21 cellular contexts compared by ENCODE assay signal in the genomic region with DNA sequence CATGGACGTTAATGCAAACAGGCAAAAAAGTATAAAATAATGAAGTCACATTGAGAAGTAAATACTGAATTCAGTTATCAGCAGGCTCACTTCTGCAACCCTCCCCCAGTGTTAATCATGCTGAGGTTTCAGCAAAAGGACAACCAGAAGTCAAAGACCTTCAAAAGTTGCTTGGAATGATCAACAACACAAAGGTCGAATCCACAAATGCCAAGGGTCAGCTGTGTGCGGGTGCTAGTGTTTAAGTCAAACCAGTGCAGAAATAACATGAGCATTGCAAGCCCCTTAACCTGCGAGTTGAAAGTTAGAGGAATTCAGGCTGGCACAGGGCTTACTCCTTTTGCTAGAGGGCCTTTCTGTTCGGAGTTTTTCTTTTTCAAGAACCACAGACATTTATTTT.
A peak's percentile ranks its signal among the peaks of the same experiment; 100 is the strongest.
DNase-seq lines count a peak whose midpoint lies in the region; ATAC-seq, FAIRE-seq and TF ChIP-seq lines count a peak whose summit lies in the region.
"Had no signal": no experiment of that assay in that cellular context is flagged by ENCODE, and none has a peak within 500 bp of the region (broad histone marks: within the 10 kb centered on the region; RNA-seq: fewer than 3 reads in every experiment).

No MANE protein-coding gene starts in this region.

- no peak for TF ChIP-seq POLR2A in HepG2 (IDR thresholded peaks at IDR 0.05; ENCODE audit: insufficient read depth in 1 of 2, low read depth in 2 of 2, low read length in 2 of 2)

- peaks cover 6% of the 10 kb centered on the region for H3K27me3 Mint-ChIP-seq in WTC11 (ENCODE audit: low read depth)
- H3K27me3 Mint-ChIP-seq: B cell; CD4-positive, alpha-beta T cell had no signal

- no TSS peak for BruUV-seq in HepG2 (replicated peaks; lab: Mats Ljungman, UMichigan)

- peaks cover 46% of the 10 kb centered on the region for H3K4me1 Mint-ChIP-seq in WTC11
- H3K4me1 Mint-ChIP-seq: B cell had no signal

- H3K9ac ChIP-seq in liver (ENCODE audit: low read depth in 1 of 2, low read length in 2 of 2) (no peak overlapping the region), HepG2 (ENCODE audit: insufficient read depth, low read depth, low read length) (no peak overlapping the region)
- H3K9ac ChIP-seq: BLaER1 treated with 17β-estradiol and CSF1 and Interleukin-3, amounts not matched to agents 10 nM and 100 nM had no signal

- H3K4me2 ChIP-seq in HepG2 (ENCODE audit: low read depth, low read length) = no peak overlapping the region
- H3K4me2 ChIP-seq: A549; BLaER1 treated with 17β-estradiol and CSF1 and Interleukin-3, amounts not matched to agents 10 nM and 100 nM had no signal

- TF ChIP-seq RAD21 in liver (IDR thresholded peaks at IDR 0.05) (no peak), HepG2 (CRISPR knock-in tag; IDR thresholded peaks at IDR 0.05) (no peak)

- intact Hi-C loops in HepG2 (cut with micrococcal nuclease; ENCODE audit: unreplicated experiment) = no loop called here

- no peak for TF ChIP-seq CTCF in liver (IDR thresholded peaks at IDR 0.05; ENCODE audit: low read depth, low read length, missing input control)
- no peak for TF ChIP-seq CTCF in HepG2 (CRISPR knock-in tag; IDR thresholded peaks at IDR 0.05)
- no peak for TF ChIP-seq CTCF in WTC11 (IDR thresholded peaks at IDR 0.05)

- no peak overlapping the region for H3K4me3 ChIP-seq in liver (ENCODE audit: low read depth in 1 of 3, low read length in 3 of 3)
- H3K4me3 ChIP-seq in HepG2 (replicated peaks in 1 of 3; ENCODE audit: insufficient read depth in 1 of 3, low read depth in 2 of 3, low read length in 3 of 3) = no peak overlapping the region
- H3K4me3 ChIP-seq: A549; BLaER1 treated with 17β-estradiol and CSF1 and Interleukin-3, amounts not matched to agents 10 nM and 100 nM had no signal

- no peaks in the 10 kb centered on the region for H3K79me2 ChIP-seq in HepG2 (ENCODE audit: insufficient read depth, low read length)

- in situ Hi-C loops in HepG2 (cut with HindIII; ENCODE audit: extremely low pct_ligation_motif_present, low pct_unique_long_range_greater_than_20kb) = no loop called here

- no peaks in the 10 kb centered on the region for H4K20me1 ChIP-seq in HepG2 (ENCODE audit: insufficient read depth, low read length)
- H4K20me1 ChIP-seq: BLaER1 treated with 17β-estradiol and CSF1 and Interleukin-3, amounts not matched to agents 10 nM and 100 nM had no signal

- POLR2A ChIA-PET in HepG2 (lab: Yijun Ruan, JAX) (no interaction called here), WTC11 (lab: Charles Lee) (no interaction called here)

- FAIRE-seq in HepG2 (lab: Jason Lieb, UNC) = no peak
- FAIRE-seq: A549, D721Med, G401.6, GM12891, GM19239 had no signal

- CTCF ChIA-PET in HepG2 (lab: Yijun Ruan, JAX; ENCODE audit: low intra/inter-chr PET ratio, low total read pairs) = no interaction called here
- CTCF ChIA-PET in WTC11 (lab: Charles Lee) = no interaction called here

- H3K36me3 ChIP-seq in liver (ENCODE audit: control insufficient read depth in 4 of 4, insufficient read depth in 3 of 4, low read depth in 1 of 4, low read length in 3 of 4) = no peaks in the 10 kb centered on the region
- no peaks in the 10 kb centered on the region for H3K36me3 ChIP-seq in HepG2 (replicated peaks in 1 of 2; ENCODE audit: control insufficient read depth in 1 of 2, insufficient read depth in 2 of 2, low read length in 2 of 2)
- H3K36me3 ChIP-seq: BLaER1 treated with 17β-estradiol and CSF1 and Interleukin-3, amounts not matched to agents 10 nM and 100 nM had no signal

- TF ChIP-seq EP300 in HepG2 (IDR thresholded peaks at IDR 0.05; ENCODE audit: low read depth in 2 of 2, low read length in 2 of 2) (no peak), HepG2 (CRISPR knock-in tag; IDR thresholded peaks at IDR 0.05; ENCODE audit: borderline replicate concordance) (no peak)

- H3K27ac Mint-ChIP-seq in WTC11 = no peak overlapping the region
- H3K27ac Mint-ChIP-seq: B cell; CD4-positive, alpha-beta T cell; CD8-positive, alpha-beta T cell had no signal

- WGBS in liver = 47% methylated on average over 5 of the region's 5 CpGs
- 14% methylated on average over 5 of the region's 5 CpGs for WGBS in HepG2 (ENCODE audit: low lambda C conversion rate)

- no peak for ATAC-seq in HepG2
- peak; percentile 64 for ATAC-seq in WTC11
- ATAC-seq: A549; CD8-positive, alpha-beta T cell had no signal

- H2AFZ ChIP-seq in HepG2 (ENCODE audit: low read length) = no peak overlapping the region

- H3K4me1 ChIP-seq in liver (ENCODE audit: control insufficient read depth in 4 of 4, insufficient read depth in 4 of 4, low read length in 3 of 4) (no peaks in the 10 kb centered on the region), HepG2 (ENCODE audit: insufficient read depth, low read length) (no peaks in the 10 kb centered on the region)
- H3K4me1 ChIP-seq: A549; BLaER1 treated with 17β-estradiol and CSF1 and Interleukin-3, amounts not matched to agents 10 nM and 100 nM; Caco-2 had no signal

- DNase-seq in HepG2 (ENCODE audit: low spot score) (no peak), WTC11 (ENCODE audit: low spot score) (no peak), NCI-H2171 treated with DMSO at 0.1 percent for 48 hours (lab: John Stamatoyannopoulos, UW) (no peak), NCI-H345 (lab: John Stamatoyannopoulos, UW) (no peak)
- DNase-seq: AML-193; Caco-2; Calu3; CD4-positive, alpha-beta T cell; CD8-positive, alpha-beta T cell; DMS79 treated with DMSO at 0.1 percent for 48 hours; GF-D8 had no signal

- no peak overlapping the region for H3K4me3 Mint-ChIP-seq in WTC11
- H3K4me3 Mint-ChIP-seq: B cell; CD4-positive, alpha-beta T cell; CD8-positive, alpha-beta T cell had no signal

- H3K9me3 Mint-ChIP-seq in WTC11 = peaks cover 14% of the 10 kb centered on the region

- H3K27ac ChIP-seq in liver (ENCODE audit: low read depth in 1 of 2, low read length in 2 of 2) = no peak overlapping the region
- H3K27ac ChIP-seq in HepG2 (ENCODE audit: extremely low read length, insufficient read depth, low read length) = no peak overlapping the region
- H3K27ac ChIP-seq: 22Rv1; A549; BLaER1 treated with 17β-estradiol and CSF1 and Interleukin-3, amounts not matched to agents 10 nM and 100 nM; C4-2B had no signal

- H3K9me3 ChIP-seq in liver (ENCODE audit: control insufficient read depth in 4 of 4, low read length in 3 of 4) (peaks cover 0 to 3% (median under 1%) of the 10 kb centered on the region in 4 donors), HepG2 (ENCODE audit: low read length) (peaks cover 53% of the 10 kb centered on the region)
- H3K9me3 ChIP-seq: A549, Caco-2 had no signal

- H3K36me3 Mint-ChIP-seq in WTC11 = peaks cover 14% of the 10 kb centered on the region
- H3K36me3 Mint-ChIP-seq: CD8-positive, alpha-beta T cell had no signal

- no peaks in the 10 kb centered on the region for H3K27me3 ChIP-seq in liver (ENCODE audit: control insufficient read depth in 4 of 4, insufficient read depth in 4 of 4, low read length in 3 of 4)
- no peaks in the 10 kb centered on the region for H3K27me3 ChIP-seq in HepG2 (ENCODE audit: control insufficient read depth in 1 of 2, insufficient read depth in 2 of 2, low read length in 2 of 2)
- H3K27me3 ChIP-seq: BLaER1 treated with 17β-estradiol and CSF1 and Interleukin-3, amounts not matched to agents 10 nM and 100 nM had no signal

TF ChIP-seq in liver, 16 proteins besides CTCF, POLR2A, EP300 and RAD21 (continues in another document):
- TF ChIP-seq GABPA (IDR thresholded peaks at IDR 0.05 in 1 of 2, conservative IDR thresholded peaks at IDR 0.05 in 1 of 2) = no peak
- TF ChIP-seq NR2F2 (IDR thresholded peaks at IDR 0.05) = peak; percentile 30
- TF ChIP-seq, protein P1, sequence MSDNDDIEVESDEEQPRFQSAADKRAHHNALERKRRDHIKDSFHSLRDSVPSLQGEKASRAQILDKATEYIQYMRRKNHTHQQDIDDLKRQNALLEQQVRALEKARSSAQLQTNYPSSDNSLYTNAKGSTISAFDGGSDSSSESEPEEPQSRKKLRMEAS (IDR thresholded peaks at IDR 0.05) = no peak
- no peak for TF ChIP-seq SP1 (IDR thresholded peaks at IDR 0.05)
- TF ChIP-seq HNF4G (IDR thresholded peaks at IDR 0.05) = no peak
- TF ChIP-seq EGR1 (IDR thresholded peaks at IDR 0.05; ENCODE audit: low read depth in 2 of 2) = no peak

TF ChIP-seq in HepG2, 621 proteins besides CTCF, POLR2A, EP300 and RAD21 (continues in another document):
- TF ChIP-seq ZNF644 (CRISPR knock-in tag; IDR thresholded peaks at IDR 0.05; ENCODE audit: low read depth) (no peak), JDP2 (CRISPR knock-in tag; IDR thresholded peaks at IDR 0.05; ENCODE audit: borderline replicate concordance) (no peak), FOSL1 (CRISPR knock-in tag; IDR thresholded peaks at IDR 0.05; ENCODE audit: borderline replicate concordance) (no peak)

TF ChIP-seq in WTC11, 78 proteins besides CTCF, POLR2A, EP300 and RAD21 (continues in another document):
- TF ChIP-seq, protein P2, sequence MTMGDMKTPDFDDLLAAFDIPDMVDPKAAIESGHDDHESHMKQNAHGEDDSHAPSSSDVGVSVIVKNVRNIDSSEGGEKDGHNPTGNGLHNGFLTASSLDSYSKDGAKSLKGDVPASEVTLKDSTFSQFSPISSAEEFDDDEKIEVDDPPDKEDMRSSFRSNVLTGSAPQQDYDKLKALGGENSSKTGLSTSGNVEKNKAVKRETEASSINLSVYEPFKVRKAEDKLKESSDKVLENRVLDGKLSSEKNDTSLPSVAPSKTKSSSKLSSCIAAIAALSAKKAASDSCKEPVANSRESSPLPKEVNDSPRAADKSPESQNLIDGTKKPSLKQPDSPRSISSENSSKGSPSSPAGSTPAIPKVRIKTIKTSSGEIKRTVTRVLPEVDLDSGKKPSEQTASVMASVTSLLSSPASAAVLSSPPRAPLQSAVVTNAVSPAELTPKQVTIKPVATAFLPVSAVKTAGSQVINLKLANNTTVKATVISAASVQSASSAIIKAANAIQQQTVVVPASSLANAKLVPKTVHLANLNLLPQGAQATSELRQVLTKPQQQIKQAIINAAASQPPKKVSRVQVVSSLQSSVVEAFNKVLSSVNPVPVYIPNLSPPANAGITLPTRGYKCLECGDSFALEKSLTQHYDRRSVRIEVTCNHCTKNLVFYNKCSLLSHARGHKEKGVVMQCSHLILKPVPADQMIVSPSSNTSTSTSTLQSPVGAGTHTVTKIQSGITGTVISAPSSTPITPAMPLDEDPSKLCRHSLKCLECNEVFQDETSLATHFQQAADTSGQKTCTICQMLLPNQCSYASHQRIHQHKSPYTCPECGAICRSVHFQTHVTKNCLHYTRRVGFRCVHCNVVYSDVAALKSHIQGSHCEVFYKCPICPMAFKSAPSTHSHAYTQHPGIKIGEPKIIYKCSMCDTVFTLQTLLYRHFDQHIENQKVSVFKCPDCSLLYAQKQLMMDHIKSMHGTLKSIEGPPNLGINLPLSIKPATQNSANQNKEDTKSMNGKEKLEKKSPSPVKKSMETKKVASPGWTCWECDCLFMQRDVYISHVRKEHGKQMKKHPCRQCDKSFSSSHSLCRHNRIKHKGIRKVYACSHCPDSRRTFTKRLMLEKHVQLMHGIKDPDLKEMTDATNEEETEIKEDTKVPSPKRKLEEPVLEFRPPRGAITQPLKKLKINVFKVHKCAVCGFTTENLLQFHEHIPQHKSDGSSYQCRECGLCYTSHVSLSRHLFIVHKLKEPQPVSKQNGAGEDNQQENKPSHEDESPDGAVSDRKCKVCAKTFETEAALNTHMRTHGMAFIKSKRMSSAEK (CRISPR knock-in tag; IDR thresholded peaks at IDR 0.05; ENCODE audit: borderline replicate concordance) = no peak
